8 cellular contexts compared by ENCODE assay signal in the genomic region with DNA sequence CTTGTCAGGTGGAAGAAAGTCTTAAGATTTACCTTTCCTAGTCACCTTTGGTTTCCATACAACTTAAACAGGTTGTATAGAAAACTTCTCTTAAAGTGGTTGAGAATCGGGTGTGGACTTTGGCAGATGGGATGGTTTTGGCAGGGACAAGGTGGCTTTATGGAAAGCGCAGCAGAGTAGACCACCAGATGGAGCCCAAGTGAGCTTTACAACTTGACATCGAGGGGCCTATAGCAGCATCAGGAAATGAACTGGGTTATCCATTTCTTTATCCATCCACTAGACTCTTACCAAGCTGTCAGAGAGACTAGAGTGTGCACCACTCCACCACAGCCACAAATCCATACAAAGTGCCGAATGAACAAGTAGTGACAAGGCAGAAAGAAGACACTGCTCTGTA.
DNase-seq lines count a peak whose midpoint lies in the region; ATAC-seq, FAIRE-seq and TF ChIP-seq lines count a peak whose summit lies in the region.

No MANE protein-coding gene starts in this region.

- intact Hi-C loops in pancreas (cut with DNase I) = no loop called here

- H4K20me1 ChIP-seq in fibroblast of lung (ENCODE audit: control insufficient read depth, extremely low read depth, insufficient read depth, low read length) = no peaks in the 10 kb centered on the region

- no peak overlapping the region for H3K4me2 ChIP-seq in fibroblast of lung (ENCODE audit: extremely low read depth, insufficient read depth, low read length)

- H3K27ac ChIP-seq in fibroblast of lung (ENCODE audit: insufficient read depth, low read length) (no peak overlapping the region), pancreas (no peak overlapping the region)

- peaks cover 1% of the 10 kb centered on the region for H3K9me3 Mint-ChIP-seq in activated CD4-positive, alpha-beta T cell treated with anti-CD3 and anti-CD28 coated beads, Interleukin-2, amount 10 ng/mL, durations not matched to agents 7 days and 5 days

- no peak overlapping the region for H3K9ac ChIP-seq in fibroblast of lung (ENCODE audit: insufficient read depth, low read length)

- peak overlapping the region; percentile 7 for H3K27ac Mint-ChIP-seq in activated CD4-positive, alpha-beta T cell treated with anti-CD3 and anti-CD28 coated beads, Interleukin-2, amount 10 ng/mL, durations not matched to agents 7 days and 5 days

- WGBS in pancreas, 2 donors = 57 to 65% methylated on average over 4 of the region's 4 CpGs

- H3K4me1 Mint-ChIP-seq in activated CD4-positive, alpha-beta T cell treated with anti-CD3 and anti-CD28 coated beads, Interleukin-2, amount 10 ng/mL, durations not matched to agents 7 days and 5 days = peaks cover 50% of the 10 kb centered on the region

- H3K27me3 ChIP-seq in fibroblast of lung (ENCODE audit: control insufficient read depth, insufficient read depth, low read length) (no peaks in the 10 kb centered on the region), pancreas (no peaks in the 10 kb centered on the region)

- no peaks in the 10 kb centered on the region for H3K9me3 ChIP-seq in fibroblast of lung (ENCODE audit: control insufficient read depth, insufficient read depth, low read depth, low read length)
- no peaks in the 10 kb centered on the region for H3K9me3 ChIP-seq in pancreas

- no peaks in the 10 kb centered on the region for H3K79me2 ChIP-seq in fibroblast of lung (ENCODE audit: control insufficient read depth, insufficient read depth, low read length)

- H2AFZ ChIP-seq in fibroblast of lung (ENCODE audit: low read length) = no peak overlapping the region

- H3K36me3 ChIP-seq in fibroblast of lung (ENCODE audit: control insufficient read depth, insufficient read depth, low read length) = no peaks in the 10 kb centered on the region
- no peaks in the 10 kb centered on the region for H3K36me3 ChIP-seq in pancreas

- DNase-seq in Daoy (ENCODE audit: low read depth) (peak; percentile 49), NCI-H1105 treated with DMSO at 0.1 percent for 48 hours (lab: John Stamatoyannopoulos, UW) (peak; percentile 77), fibroblast of lung (ENCODE audit: low read depth in 2 of 2) (peak in 1 of 2 donors; percentile 65), pancreas (peak in 1 of 6 donors; percentile 22)
- peak; percentile 60 for DNase-seq in activated CD4-positive, alpha-beta T cell treated with anti-CD3 and anti-CD28 coated beads, Interleukin-2, amount 10 ng/mL, durations not matched to agents 7 days and 5 days

- no peak for FAIRE-seq in pancreas (lab: Jason Lieb, UNC)

- ATAC-seq in GM21576 (IDR thresholded peaks at IDR 0.05; ENCODE audit: unreplicated experiment) (peak; percentile 73), pancreas (peak in 3 of 4 donors; percentile 66 to 69 (median 68)), GM21526 (IDR thresholded peaks at IDR 0.05; ENCODE audit: low FRiP score, unreplicated experiment) (no peak), HG02571 (IDR thresholded peaks at IDR 0.05; ENCODE audit: unreplicated experiment) (no peak)

- H3K36me3 Mint-ChIP-seq in activated CD4-positive, alpha-beta T cell treated with anti-CD3 and anti-CD28 coated beads, Interleukin-2, amount 10 ng/mL, durations not matched to agents 7 days and 5 days (ENCODE audit: low read depth) = no peaks in the 10 kb centered on the region

- no peak overlapping the region for H3K4me3 ChIP-seq in fibroblast of lung (replicated peaks in 1 of 4; ENCODE audit: control extremely low read depth in 1 of 4, insufficient read depth in 1 of 4, low read depth in 3 of 4, low read length in 4 of 4)
- H3K4me3 ChIP-seq in pancreas = no peak overlapping the region

- TF ChIP-seq CTCF in fibroblast of lung (conservative IDR thresholded peaks at IDR 0.05 in 1 of 2, IDR thresholded peaks at IDR 0.05 in 1 of 2; ENCODE audit: low read depth in 1 of 2, low read length in 2 of 2) = peak; percentile 25 to 52
- peak in 2 of 4 donors; percentile 18 to 22 for TF ChIP-seq CTCF in pancreas (IDR thresholded peaks at IDR 0.05)

- no peaks in the 10 kb centered on the region for H3K27me3 Mint-ChIP-seq in activated CD4-positive, alpha-beta T cell treated with anti-CD3 and anti-CD28 coated beads, Interleukin-2, amount 10 ng/mL, durations not matched to agents 7 days and 5 days

- POLR2A ChIA-PET in activated CD4-positive, alpha-beta T cell treated with anti-CD3 and anti-CD28 coated beads, Interleukin-2, amount 10 ng/mL, durations not matched to agents 7 days and 5 days (lab: Charles Lee) = interaction anchor here (0.6 kb wide), 1 partner anchor 64 kb away, joined by 5 read pairs; no protein-coding TSS in a partner anchor

- H3K4me3 Mint-ChIP-seq in activated CD4-positive, alpha-beta T cell treated with anti-CD3 and anti-CD28 coated beads, Interleukin-2, amount 10 ng/mL, durations not matched to agents 7 days and 5 days = no peak overlapping the region

- H3K4me1 ChIP-seq in fibroblast of lung (ENCODE audit: control insufficient read depth, extremely low read depth, insufficient read depth, low read length) (peaks cover 7% of the 10 kb centered on the region), pancreas (no peaks in the 10 kb centered on the region)

- CTCF ChIA-PET in activated CD4-positive, alpha-beta T cell treated with anti-CD3 and anti-CD28 coated beads, Interleukin-2, amount 10 ng/mL, durations not matched to agents 7 days and 5 days (lab: Charles Lee) = interaction anchor here (0.8 to 1.6 kb wide), 8 partner anchors 9 to 261 kb away, joined by 3 to 6 read pairs (median 4); no protein-coding TSS in a partner anchor

Comparison
In these comparisons a context has a peak if more than half of its experiments do, and no peak if none do; other contexts are left out.
1. ATAC-seq: peak in GM21576 (single experiment) and pancreas (3 of 4); none in GM21526 (single experiment) and HG02571 (single experiment).